14 cellular contexts compared by ENCODE assay signal in genomic region chr10:35493196-35494118, GRCh38.
A peak's percentile ranks its signal among the peaks of the same experiment; 100 is the strongest.
DNase-seq lines count a peak whose midpoint lies in the region; ATAC-seq, FAIRE-seq and TF ChIP-seq lines count a peak whose summit lies in the region.
"Had no signal": no experiment of that assay in that cellular context is flagged by ENCODE, and none has a peak within 500 bp of the region (broad histone marks: within the 10 kb centered on the region; RNA-seq: fewer than 3 reads in every experiment).

No MANE protein-coding gene starts in this region.

- peaks cover 0 to 11% of the 10 kb centered on the region in 2 donors for H3K4me1 ChIP-seq in breast epithelium
- peaks cover 15 to 69% (median 43%) of the 10 kb centered on the region in 6 donors for H3K4me1 ChIP-seq in spleen
- H3K4me1 ChIP-seq: Caco-2 had no signal

- H3K36me3 Mint-ChIP-seq in MCF 10A (ENCODE audit: insufficient read depth, unreplicated experiment) = peaks cover 9% of the 10 kb centered on the region
- peaks cover 7 to 18% of the 10 kb centered on the region in 2 donors for H3K36me3 Mint-ChIP-seq in stimulated activated naive B cell treated with anti-CD40 and anti-IgM and Interleukin-4, amounts not matched to agents 10 μg/mL and 1 μg/mL and 100 μg/mL, for 72 hours
- peaks cover 4% of the 10 kb centered on the region for H3K36me3 Mint-ChIP-seq in activated T-helper 1 cell treated with anti-CD3 and anti-CD28 coated beads, Interleukin-12 subunit alpha, Interleukin-12 subunit beta, Interleukin-2, Interleukin-4 antibody, amounts not matched to agents 30 ng/mL and 10 ng/mL and 1 ng/mL, durations not matched to agents 14 hours and 24 hours and 36 hours (ENCODE audit: low read depth)

- H3K4me3 Mint-ChIP-seq in MCF 10A (ENCODE audit: unreplicated experiment) = peak overlapping the region; percentile 35
- H3K4me3 Mint-ChIP-seq in stimulated activated naive B cell treated with anti-CD40 and anti-IgM and Interleukin-4, amounts not matched to agents 10 μg/mL and 1 μg/mL and 100 μg/mL, for 72 hours = no peak overlapping the region
- H3K4me3 Mint-ChIP-seq in activated T-helper 1 cell treated with anti-CD3 and anti-CD28 coated beads, Interleukin-12 subunit alpha, Interleukin-12 subunit beta, Interleukin-2, Interleukin-4 antibody, amounts not matched to agents 30 ng/mL and 10 ng/mL and 1 ng/mL, durations not matched to agents 14 hours and 24 hours and 36 hours = no peak overlapping the region
- H3K4me3 Mint-ChIP-seq: activated B cell treated with CpG ODN at 0.5 μM for 24 hours had no signal

- POLR2A ChIA-PET in MCF 10A (lab: Yijun Ruan, JAX) = interaction anchor here (0.5 to 2.4 kb wide), 14 partner anchors 11 to 193 kb away, joined by 3 to 15 read pairs (median 4); no protein-coding TSS in a partner anchor

- 82 to 91% (median 89%) methylated on average over 9 of the region's 9 CpGs for WGBS in spleen, 5 donors

- peaks cover 43% of the 10 kb centered on the region for H3K4me1 Mint-ChIP-seq in MCF 10A (ENCODE audit: insufficient read depth, unreplicated experiment)
- H3K4me1 Mint-ChIP-seq in stimulated activated naive B cell treated with anti-CD40 and anti-IgM and Interleukin-4, amounts not matched to agents 10 μg/mL and 1 μg/mL and 100 μg/mL, for 72 hours = peaks cover 46 to 69% of the 10 kb centered on the region in 2 donors
- peaks cover 22% of the 10 kb centered on the region for H3K4me1 Mint-ChIP-seq in activated T-helper 1 cell treated with anti-CD3 and anti-CD28 coated beads, Interleukin-12 subunit alpha, Interleukin-12 subunit beta, Interleukin-2, Interleukin-4 antibody, amounts not matched to agents 30 ng/mL and 10 ng/mL and 1 ng/mL, durations not matched to agents 14 hours and 24 hours and 36 hours (ENCODE audit: low read depth)

- no peaks in the 10 kb centered on the region for H3K27me3 ChIP-seq in breast epithelium
- H3K27me3 ChIP-seq in spleen (replicated peaks in 1 of 7) = no peaks in the 10 kb centered on the region
- H3K27me3 ChIP-seq: uterus had no signal

- TF ChIP-seq POLR2A in breast epithelium (IDR thresholded peaks at IDR 0.05) (no peak), spleen (IDR thresholded peaks at IDR 0.05) (no peak)

- intact Hi-C loops in MCF 10A (cut with micrococcal nuclease) = loop anchor here (2.0 kb wide), 1 partner anchor 159 kb away; no protein-coding TSS in a partner anchor
- intact Hi-C loops in breast epithelium (cut with DNase I; ENCODE audit: low total_unique reads) = no loop called here
- intact Hi-C loops in left colon (cut with DNase I, micrococcal nuclease) = no loop called here
- intact Hi-C loops in spleen (cut with DNase I; ENCODE audit: low total_unique reads) = no loop called here
- intact Hi-C loops in activated T-helper 1 cell treated with anti-CD3 and anti-CD28 coated beads, Interleukin-12 subunit alpha, Interleukin-12 subunit beta, Interleukin-2, Interleukin-4 antibody, amounts not matched to agents 30 ng/mL and 10 ng/mL and 1 ng/mL, durations not matched to agents 14 hours and 24 hours and 36 hours (cut with micrococcal nuclease) = no loop called here

- H3K27ac ChIP-seq in breast epithelium (no peak overlapping the region), spleen (peak overlapping the region in 2 of 8 donors; percentile 16 to 70)

- H3K27me3 Mint-ChIP-seq in MCF 10A (ENCODE audit: insufficient read depth, unreplicated experiment) = no peaks in the 10 kb centered on the region
- H3K27me3 Mint-ChIP-seq in stimulated activated naive B cell treated with anti-CD40 and anti-IgM and Interleukin-4, amounts not matched to agents 10 μg/mL and 1 μg/mL and 100 μg/mL, for 72 hours = no peaks in the 10 kb centered on the region
- no peaks in the 10 kb centered on the region for H3K27me3 Mint-ChIP-seq in activated T-helper 1 cell treated with anti-CD3 and anti-CD28 coated beads, Interleukin-12 subunit alpha, Interleukin-12 subunit beta, Interleukin-2, Interleukin-4 antibody, amounts not matched to agents 30 ng/mL and 10 ng/mL and 1 ng/mL, durations not matched to agents 14 hours and 24 hours and 36 hours (ENCODE audit: insufficient read depth)
- H3K27me3 Mint-ChIP-seq: activated B cell treated with CpG ODN at 0.5 μM for 24 hours had no signal

- H3K9me3 Mint-ChIP-seq in MCF 10A (ENCODE audit: unreplicated experiment) = no peaks in the 10 kb centered on the region
- H3K9me3 Mint-ChIP-seq in stimulated activated naive B cell treated with anti-CD40 and anti-IgM and Interleukin-4, amounts not matched to agents 10 μg/mL and 1 μg/mL and 100 μg/mL, for 72 hours = no peaks in the 10 kb centered on the region
- H3K9me3 Mint-ChIP-seq in activated T-helper 1 cell treated with anti-CD3 and anti-CD28 coated beads, Interleukin-12 subunit alpha, Interleukin-12 subunit beta, Interleukin-2, Interleukin-4 antibody, amounts not matched to agents 30 ng/mL and 10 ng/mL and 1 ng/mL, durations not matched to agents 14 hours and 24 hours and 36 hours = no peaks in the 10 kb centered on the region
- H3K9me3 Mint-ChIP-seq: activated B cell treated with CpG ODN at 0.5 μM for 24 hours had no signal

- no TSS peak for BruUV-seq in MCF 10A (replicated peaks; lab: Mats Ljungman, UMichigan)

- CTCF ChIA-PET in MCF 10A (lab: Yijun Ruan, JAX) = interaction anchor here (0.6 to 1.1 kb wide), 3 partner anchors 53 to 1319 kb away, joined by 3 to 4 read pairs (median 4); no protein-coding TSS in a partner anchor

- peak; percentile 53 for DNase-seq in MCF 10A (ENCODE audit: unreplicated experiment)
- no peak for DNase-seq in breast epithelium (ENCODE audit: low spot score in 2 of 2)
- DNase-seq in astrocyte of the hippocampus (ENCODE audit: low read depth, low spot score) = peak; percentile 22
- DNase-seq in left colon = peak; percentile 43 to 52
- DNase-seq in urothelium cell line (ENCODE audit: low spot score) = no peak
- no peak for DNase-seq in stimulated activated naive B cell treated with anti-CD40 and anti-IgM and Interleukin-4, amounts not matched to agents 10 μg/mL and 1 μg/mL and 100 μg/mL, for 72 hours
- no peak for DNase-seq in spleen
- no peak for DNase-seq in activated T-helper 1 cell treated with anti-CD3 and anti-CD28 coated beads, Interleukin-12 subunit alpha, Interleukin-12 subunit beta, Interleukin-2, Interleukin-4 antibody, amounts not matched to agents 30 ng/mL and 10 ng/mL and 1 ng/mL, durations not matched to agents 14 hours and 24 hours and 36 hours (ENCODE audit: low spot score)
- DNase-seq: activated B cell treated with CpG ODN at 0.5 μM for 24 hours; activated naive CD4-positive, alpha-beta T cell; Caco-2; caudate nucleus; uterus had no signal

- peak; percentile 32 for FAIRE-seq in urothelium cell line (lab: Jason Lieb, UNC)
- FAIRE-seq: HTR-8/SVneo had no signal

- H3K27ac Mint-ChIP-seq in MCF 10A (ENCODE audit: low read depth, unreplicated experiment) = peak overlapping the region; percentile 76
- H3K27ac Mint-ChIP-seq in stimulated activated naive B cell treated with anti-CD40 and anti-IgM and Interleukin-4, amounts not matched to agents 10 μg/mL and 1 μg/mL and 100 μg/mL, for 72 hours = no peak overlapping the region
- no peak overlapping the region for H3K27ac Mint-ChIP-seq in activated T-helper 1 cell treated with anti-CD3 and anti-CD28 coated beads, Interleukin-12 subunit alpha, Interleukin-12 subunit beta, Interleukin-2, Interleukin-4 antibody, amounts not matched to agents 30 ng/mL and 10 ng/mL and 1 ng/mL, durations not matched to agents 14 hours and 24 hours and 36 hours
- H3K27ac Mint-ChIP-seq: activated B cell treated with CpG ODN at 0.5 μM for 24 hours had no signal

- H3K9me3 ChIP-seq in breast epithelium = no peaks in the 10 kb centered on the region
- H3K9me3 ChIP-seq in spleen = no peaks in the 10 kb centered on the region
- H3K9me3 ChIP-seq: Caco-2, uterus had no signal

- no peak overlapping the region for H3K4me3 ChIP-seq in breast epithelium
- H3K4me3 ChIP-seq in spleen = no peak overlapping the region
- H3K4me3 ChIP-seq: uterus had no signal

- TF ChIP-seq CTCF in MCF 10A (IDR thresholded peaks at IDR 0.05; ENCODE audit: unreplicated experiment) (no peak), breast epithelium (IDR thresholded peaks at IDR 0.05) (no peak), spleen (IDR thresholded peaks at IDR 0.05 in 8 of 11, conservative IDR thresholded peaks at IDR 0.05 in 3 of 11) (no peak)

- H3K36me3 ChIP-seq in breast epithelium (no peaks in the 10 kb centered on the region), spleen (peaks cover 0 to 13% (median 0%) of the 10 kb centered on the region in 6 donors)
- H3K36me3 ChIP-seq: uterus had no signal

- peak; percentile 77 for ATAC-seq in left colon
- ATAC-seq in stimulated activated naive B cell treated with anti-CD40 and anti-IgM and Interleukin-4, amounts not matched to agents 10 μg/mL and 1 μg/mL and 100 μg/mL, for 72 hours (replicated peaks) = no peak

Comparison
In these comparisons a context has a peak if more than half of its experiments do, and no peak if none do; other contexts are left out.
1. DNase-seq: peak in MCF 10A (single experiment), astrocyte of the hippocampus (single experiment) and left colon (2 of 2); none in breast epithelium (0 of 2), urothelium cell line (single experiment), stimulated activated naive B cell treated with anti-CD40 and anti-IgM and Interleukin-4, amounts not matched to agents 10 μg/mL and 1 μg/mL and 100 μg/mL, for 72 hours (single experiment), spleen (single experiment) and activated T-helper 1 cell treated with anti-CD3 and anti-CD28 coated beads, Interleukin-12 subunit alpha, Interleukin-12 subunit beta, Interleukin-2, Interleukin-4 antibody, amounts not matched to agents 30 ng/mL and 10 ng/mL and 1 ng/mL, durations not matched to agents 14 hours and 24 hours and 36 hours (single experiment).